ENCODE assay signal across 1 cellular context in genomic region chr1:95122151-95122697, GRCh38.
TF ChIP-seq lines count a peak whose summit lies in the region.

No MANE protein-coding gene starts in this region.

TF ChIP-seq in HepG2, 621 proteins besides CTCF, POLR2A, EP300 and RAD21 (continued from another document and continues in another):
- TF ChIP-seq, protein P1, sequence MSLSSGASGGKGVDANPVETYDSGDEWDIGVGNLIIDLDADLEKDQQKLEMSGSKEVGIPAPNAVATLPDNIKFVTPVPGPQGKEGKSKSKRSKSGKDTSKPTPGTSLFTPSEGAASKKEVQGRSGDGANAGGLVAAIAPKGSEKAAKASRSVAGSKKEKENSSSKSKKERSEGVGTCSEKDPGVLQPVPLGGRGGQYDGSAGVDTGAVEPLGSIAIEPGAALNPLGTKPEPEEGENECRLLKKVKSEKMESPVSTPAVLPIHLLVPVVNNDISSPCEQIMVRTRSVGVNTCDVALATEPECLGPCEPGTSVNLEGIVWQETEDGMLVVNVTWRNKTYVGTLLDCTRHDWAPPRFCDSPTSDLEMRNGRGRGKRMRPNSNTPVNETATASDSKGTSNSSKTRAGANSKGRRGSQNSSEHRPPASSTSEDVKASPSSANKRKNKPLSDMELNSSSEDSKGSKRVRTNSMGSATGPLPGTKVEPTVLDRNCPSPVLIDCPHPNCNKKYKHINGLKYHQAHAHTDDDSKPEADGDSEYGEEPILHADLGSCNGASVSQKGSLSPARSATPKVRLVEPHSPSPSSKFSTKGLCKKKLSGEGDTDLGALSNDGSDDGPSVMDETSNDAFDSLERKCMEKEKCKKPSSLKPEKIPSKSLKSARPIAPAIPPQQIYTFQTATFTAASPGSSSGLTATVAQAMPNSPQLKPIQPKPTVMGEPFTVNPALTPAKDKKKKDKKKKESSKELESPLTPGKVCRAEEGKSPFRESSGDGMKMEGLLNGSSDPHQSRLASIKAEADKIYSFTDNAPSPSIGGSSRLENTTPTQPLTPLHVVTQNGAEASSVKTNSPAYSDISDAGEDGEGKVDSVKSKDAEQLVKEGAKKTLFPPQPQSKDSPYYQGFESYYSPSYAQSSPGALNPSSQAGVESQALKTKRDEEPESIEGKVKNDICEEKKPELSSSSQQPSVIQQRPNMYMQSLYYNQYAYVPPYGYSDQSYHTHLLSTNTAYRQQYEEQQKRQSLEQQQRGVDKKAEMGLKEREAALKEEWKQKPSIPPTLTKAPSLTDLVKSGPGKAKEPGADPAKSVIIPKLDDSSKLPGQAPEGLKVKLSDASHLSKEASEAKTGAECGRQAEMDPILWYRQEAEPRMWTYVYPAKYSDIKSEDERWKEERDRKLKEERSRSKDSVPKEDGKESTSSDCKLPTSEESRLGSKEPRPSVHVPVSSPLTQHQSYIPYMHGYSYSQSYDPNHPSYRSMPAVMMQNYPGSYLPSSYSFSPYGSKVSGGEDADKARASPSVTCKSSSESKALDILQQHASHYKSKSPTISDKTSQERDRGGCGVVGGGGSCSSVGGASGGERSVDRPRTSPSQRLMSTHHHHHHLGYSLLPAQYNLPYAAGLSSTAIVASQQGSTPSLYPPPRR (CRISPR knock-in tag; IDR thresholded peaks at IDR 0.05; ENCODE audit: borderline replicate concordance), result peak; percentile 99
- TF ChIP-seq ZNF124 (CRISPR knock-in tag; IDR thresholded peaks at IDR 0.05), result no peak
- TF ChIP-seq KAT7 (CRISPR knock-in tag; IDR thresholded peaks at IDR 0.05; ENCODE audit: borderline replicate concordance), result peak; percentile 46; the same call in 1 of the 2 replicates
- peak; percentile 94 for TF ChIP-seq ARID3A (IDR thresholded peaks at IDR 0.05; ENCODE audit: low read depth, low read length)
- no peak for TF ChIP-seq HMGA1 (CRISPR knock-in tag; conservative IDR thresholded peaks at IDR 0.05)
- TF ChIP-seq SPEN (CRISPR knock-in tag; IDR thresholded peaks at IDR 0.05; ENCODE audit: low read depth), result peak; percentile 58; the same call in 1 of the 2 replicates
- TF ChIP-seq NKX3-1 (CRISPR knock-in tag; IDR thresholded peaks at IDR 0.05), result no peak
- TF ChIP-seq NFE2L1 (CRISPR knock-in tag; IDR thresholded peaks at IDR 0.05; ENCODE audit: borderline replicate concordance), result no peak
- peak; percentile 45; the same call in 1 of the 2 replicates for TF ChIP-seq SMAD1 (CRISPR knock-in tag; IDR thresholded peaks at IDR 0.05; ENCODE audit: borderline replicate concordance, low read depth)
- TF ChIP-seq ZC3H13 (CRISPR knock-in tag; IDR thresholded peaks at IDR 0.05), result no peak
- TF ChIP-seq ZNF619 (CRISPR knock-in tag; IDR thresholded peaks at IDR 0.05), result no peak
- peak; percentile 85 for TF ChIP-seq ASH2L (IDR thresholded peaks at IDR 0.05; ENCODE audit: insufficient read length, low read depth, low read length)
- TF ChIP-seq ZFY (CRISPR knock-in tag; IDR thresholded peaks at IDR 0.05), result 0 out of 2 replicates have a peak, but pooled peaks have one; percentile 23
- no peak for TF ChIP-seq SATB2 (CRISPR knock-in tag; IDR thresholded peaks at IDR 0.05)
- TF ChIP-seq ZBTB20 (CRISPR knock-in tag; IDR thresholded peaks at IDR 0.05; ENCODE audit: borderline replicate concordance, low read depth), result peak; percentile 57; the same call in 1 of the 2 replicates
- TF ChIP-seq PAF1 (CRISPR knock-in tag; IDR thresholded peaks at IDR 0.05), result no peak
- no peak for TF ChIP-seq PLRG1 (conservative IDR thresholded peaks at IDR 0.05)
- peak; percentile 73; the same call in 1 of the 2 replicates for TF ChIP-seq IRF2 (CRISPR knock-in tag; IDR thresholded peaks at IDR 0.05)
- peak; percentile 96 for TF ChIP-seq BCL6 (CRISPR knock-in tag; IDR thresholded peaks at IDR 0.05)
- TF ChIP-seq ZKSCAN1 (IDR thresholded peaks at IDR 0.05; ENCODE audit: low read length), result no peak
- TF ChIP-seq ZNF577 (CRISPR knock-in tag; IDR thresholded peaks at IDR 0.05; ENCODE audit: borderline replicate concordance, low read depth), result no peak
- TF ChIP-seq, protein P2, sequence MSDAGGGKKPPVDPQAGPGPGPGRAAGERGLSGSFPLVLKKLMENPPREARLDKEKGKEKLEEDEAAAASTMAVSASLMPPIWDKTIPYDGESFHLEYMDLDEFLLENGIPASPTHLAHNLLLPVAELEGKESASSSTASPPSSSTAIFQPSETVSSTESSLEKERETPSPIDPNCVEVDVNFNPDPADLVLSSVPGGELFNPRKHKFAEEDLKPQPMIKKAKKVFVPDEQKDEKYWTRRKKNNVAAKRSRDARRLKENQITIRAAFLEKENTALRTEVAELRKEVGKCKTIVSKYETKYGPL (CRISPR knock-in tag; IDR thresholded peaks at IDR 0.05), result no peak
- TF ChIP-seq SKIL (CRISPR knock-in tag; IDR thresholded peaks at IDR 0.05; ENCODE audit: borderline replicate concordance), result peak; percentile 91
- no peak for TF ChIP-seq JUND (CRISPR knock-in tag; IDR thresholded peaks at IDR 0.05)
- TF ChIP-seq ZNF253 (CRISPR knock-in tag; IDR thresholded peaks at IDR 0.05; ENCODE audit: borderline replicate concordance), result no peak
- TF ChIP-seq ZNF34 (CRISPR knock-in tag; IDR thresholded peaks at IDR 0.05; ENCODE audit: borderline replicate concordance), result no peak
- TF ChIP-seq ZBTB1 (CRISPR knock-in tag; IDR thresholded peaks at IDR 0.05; ENCODE audit: borderline replicate concordance), result no peak
- TF ChIP-seq MLX (CRISPR knock-in tag; IDR thresholded peaks at IDR 0.05), result peak; percentile 87; the same call in 1 of the 2 replicates
- TF ChIP-seq, protein P3, sequence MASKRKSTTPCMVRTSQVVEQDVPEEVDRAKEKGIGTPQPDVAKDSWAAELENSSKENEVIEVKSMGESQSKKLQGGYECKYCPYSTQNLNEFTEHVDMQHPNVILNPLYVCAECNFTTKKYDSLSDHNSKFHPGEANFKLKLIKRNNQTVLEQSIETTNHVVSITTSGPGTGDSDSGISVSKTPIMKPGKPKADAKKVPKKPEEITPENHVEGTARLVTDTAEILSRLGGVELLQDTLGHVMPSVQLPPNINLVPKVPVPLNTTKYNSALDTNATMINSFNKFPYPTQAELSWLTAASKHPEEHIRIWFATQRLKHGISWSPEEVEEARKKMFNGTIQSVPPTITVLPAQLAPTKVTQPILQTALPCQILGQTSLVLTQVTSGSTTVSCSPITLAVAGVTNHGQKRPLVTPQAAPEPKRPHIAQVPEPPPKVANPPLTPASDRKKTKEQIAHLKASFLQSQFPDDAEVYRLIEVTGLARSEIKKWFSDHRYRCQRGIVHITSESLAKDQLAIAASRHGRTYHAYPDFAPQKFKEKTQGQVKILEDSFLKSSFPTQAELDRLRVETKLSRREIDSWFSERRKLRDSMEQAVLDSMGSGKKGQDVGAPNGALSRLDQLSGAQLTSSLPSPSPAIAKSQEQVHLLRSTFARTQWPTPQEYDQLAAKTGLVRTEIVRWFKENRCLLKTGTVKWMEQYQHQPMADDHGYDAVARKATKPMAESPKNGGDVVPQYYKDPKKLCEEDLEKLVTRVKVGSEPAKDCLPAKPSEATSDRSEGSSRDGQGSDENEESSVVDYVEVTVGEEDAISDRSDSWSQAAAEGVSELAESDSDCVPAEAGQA (IDR thresholded peaks at IDR 0.05; ENCODE audit: low read depth), result no peak
- TF ChIP-seq, protein P3 (CRISPR knock-in tag; IDR thresholded peaks at IDR 0.05; ENCODE audit: borderline replicate concordance), result no peak
- TF ChIP-seq BCLAF1 (IDR thresholded peaks at IDR 0.05), result no peak
- no peak for TF ChIP-seq SP140L (CRISPR knock-in tag; IDR thresholded peaks at IDR 0.05; ENCODE audit: borderline replicate concordance)
- TF ChIP-seq FIP1L1 (IDR thresholded peaks at IDR 0.05; ENCODE audit: borderline replicate concordance, insufficient read depth, low read depth, low read length), result no peak
- TF ChIP-seq GABPA (IDR thresholded peaks at IDR 0.05; ENCODE audit: low read depth, low read length), result no peak
- TF ChIP-seq GABPA (CRISPR knock-in tag; IDR thresholded peaks at IDR 0.05; ENCODE audit: low read depth), result peak; percentile 57
- TF ChIP-seq MAFF (IDR thresholded peaks at IDR 0.05; ENCODE audit: low read depth, low read length), result no peak; the same call in 1 of the 2 replicates
- TF ChIP-seq ZNF720 (CRISPR knock-in tag; IDR thresholded peaks at IDR 0.05), result no peak
- TF ChIP-seq FOXJ3 (CRISPR knock-in tag; IDR thresholded peaks at IDR 0.05; ENCODE audit: borderline replicate concordance), result peak; percentile 96; the same call in 1 of the 2 replicates
- TF ChIP-seq TFAP4 (IDR thresholded peaks at IDR 0.05; ENCODE audit: borderline replicate concordance, low read depth), result peak; percentile 94
- TF ChIP-seq ZNF451 (CRISPR knock-in tag; IDR thresholded peaks at IDR 0.05), result no peak
- no peak for TF ChIP-seq ZNF678 (CRISPR knock-in tag; IDR thresholded peaks at IDR 0.05)
- TF ChIP-seq PRMT3 (CRISPR knock-in tag; IDR thresholded peaks at IDR 0.05; ENCODE audit: borderline replicate concordance, low read depth), result no peak
- TF ChIP-seq ZSCAN21 (CRISPR knock-in tag; IDR thresholded peaks at IDR 0.05; ENCODE audit: borderline replicate concordance), result 0 out of 2 replicates have a peak, but pooled peaks have one; percentile 50
